Comparison of ENCODE assay signal across 9 cellular contexts in genomic region chr4:88158038-88158359, GRCh38. TPM values are rescaled to one million over a fixed set of nuclear protein-coding genes. Genes with fewer than 3 reads are reported as not detected.
DNase-seq lines count a peak whose midpoint lies in the region; ATAC-seq, FAIRE-seq and TF ChIP-seq lines count a peak whose summit lies in the region.
"Had no signal": no experiment of that assay in that cellular context is flagged by ENCODE, and none has a peak within 500 bp of the region (broad histone marks: within the 10 kb centered on the region; RNA-seq: fewer than 3 reads in every experiment).

No MANE protein-coding gene starts in this region.

- FAIRE-seq in kidney (lab: Jason Lieb, UNC), result no peak
- FAIRE-seq: G401.6 had no signal

- TF ChIP-seq EP300 in upper lobe of left lung (IDR thresholded peaks at IDR 0.05), result no peak

- peaks cover 18% of the 10 kb centered on the region for H3K27me3 Mint-ChIP-seq in activated T-helper 1 cell treated with anti-CD3 and anti-CD28 coated beads, Interleukin-12 subunit alpha, Interleukin-12 subunit beta, Interleukin-2, Interleukin-4 antibody, amounts not matched to agents 30 ng/mL and 10 ng/mL and 1 ng/mL, durations not matched to agents 14 hours and 24 hours and 36 hours (ENCODE audit: insufficient read depth)

- DNase-seq in heart left ventricle (no peak), Right ventricle myocardium inferior (ENCODE audit: missing footprints) (no peak), kidney (no peak), upper lobe of left lung (no peak), NCI-H82 (lab: John Stamatoyannopoulos, UW) (no peak)
- DNase-seq in activated T-helper 1 cell treated with anti-CD3 and anti-CD28 coated beads, Interleukin-12 subunit alpha, Interleukin-12 subunit beta, Interleukin-2, Interleukin-4 antibody, amounts not matched to agents 30 ng/mL and 10 ng/mL and 1 ng/mL, durations not matched to agents 14 hours and 24 hours and 36 hours (ENCODE audit: low spot score), result no peak

- H3K27ac Mint-ChIP-seq in activated T-helper 1 cell treated with anti-CD3 and anti-CD28 coated beads, Interleukin-12 subunit alpha, Interleukin-12 subunit beta, Interleukin-2, Interleukin-4 antibody, amounts not matched to agents 30 ng/mL and 10 ng/mL and 1 ng/mL, durations not matched to agents 14 hours and 24 hours and 36 hours, result peak overlapping the region; percentile 16

- H3K27ac ChIP-seq in heart left ventricle (no peak overlapping the region), kidney (ENCODE audit: low read depth in 2 of 2, low read length in 2 of 2) (no peak overlapping the region), upper lobe of left lung (no peak overlapping the region)

- H3K9me3 ChIP-seq in heart left ventricle (no peaks in the 10 kb centered on the region), kidney (ENCODE audit: control insufficient read depth in 1 of 2, low read length in 2 of 2) (no peaks in the 10 kb centered on the region), upper lobe of left lung (no peaks in the 10 kb centered on the region)

- TF ChIP-seq CTCF in heart left ventricle (IDR thresholded peaks at IDR 0.05) (no peak), kidney (IDR thresholded peaks at IDR 0.05; ENCODE audit: borderline replicate concordance, extremely low read depth, insufficient read depth) (no peak), upper lobe of left lung (IDR thresholded peaks at IDR 0.05) (no peak)

- no peak for ATAC-seq in heart left ventricle
- ATAC-seq in Right ventricle myocardium inferior, result no peak
- ATAC-seq in upper lobe of left lung (ENCODE audit: low FRiP score in 2 of 2), result no peak
- no peak for ATAC-seq in HG03039 (IDR thresholded peaks at IDR 0.05; ENCODE audit: unreplicated experiment)
- no peak for ATAC-seq in GM18511 (IDR thresholded peaks at IDR 0.05; ENCODE audit: unreplicated experiment)

- no peak overlapping the region for H3K9ac ChIP-seq in kidney (ENCODE audit: low read length in 2 of 2)

- peaks cover 3% of the 10 kb centered on the region for H3K36me3 Mint-ChIP-seq in activated T-helper 1 cell treated with anti-CD3 and anti-CD28 coated beads, Interleukin-12 subunit alpha, Interleukin-12 subunit beta, Interleukin-2, Interleukin-4 antibody, amounts not matched to agents 30 ng/mL and 10 ng/mL and 1 ng/mL, durations not matched to agents 14 hours and 24 hours and 36 hours (ENCODE audit: low read depth)

- peaks cover 0 to 14% (median 0%) of the 10 kb centered on the region in 12 donors for H3K4me1 ChIP-seq in heart left ventricle
- H3K4me1 ChIP-seq in kidney (ENCODE audit: control insufficient read depth in 1 of 2, insufficient read depth in 1 of 2, low read depth in 1 of 2, low read length in 2 of 2), result no peaks in the 10 kb centered on the region
- peaks cover 0 to 13% (median 9%) of the 10 kb centered on the region in 4 donors for H3K4me1 ChIP-seq in upper lobe of left lung

- H3K4me3 ChIP-seq in heart left ventricle (peak overlapping the region in 10 of 12 donors; percentile 58 to 74 (median 64)), kidney (ENCODE audit: low read length in 2 of 2) (peak overlapping the region; percentile 41 to 60), upper lobe of left lung (peak overlapping the region in 3 of 4 donors; percentile 52 to 80 (median 52))

- H3K9me3 Mint-ChIP-seq in activated T-helper 1 cell treated with anti-CD3 and anti-CD28 coated beads, Interleukin-12 subunit alpha, Interleukin-12 subunit beta, Interleukin-2, Interleukin-4 antibody, amounts not matched to agents 30 ng/mL and 10 ng/mL and 1 ng/mL, durations not matched to agents 14 hours and 24 hours and 36 hours, result no peaks in the 10 kb centered on the region

- TF ChIP-seq POLR2A in heart left ventricle (IDR thresholded peaks at IDR 0.05) (no peak), upper lobe of left lung (IDR thresholded peaks at IDR 0.05) (no peak)

- 28 to 34% (median 33%) methylated on average over 6 of the region's 6 CpGs for WGBS in heart left ventricle, 4 donors
- 4 to 15% methylated on average over 6 of the region's 6 CpGs for WGBS in upper lobe of left lung, 2 donors

- peaks cover 17% of the 10 kb centered on the region for H3K4me1 Mint-ChIP-seq in activated T-helper 1 cell treated with anti-CD3 and anti-CD28 coated beads, Interleukin-12 subunit alpha, Interleukin-12 subunit beta, Interleukin-2, Interleukin-4 antibody, amounts not matched to agents 30 ng/mL and 10 ng/mL and 1 ng/mL, durations not matched to agents 14 hours and 24 hours and 36 hours (ENCODE audit: low read depth)

- H3K4me3 Mint-ChIP-seq in activated T-helper 1 cell treated with anti-CD3 and anti-CD28 coated beads, Interleukin-12 subunit alpha, Interleukin-12 subunit beta, Interleukin-2, Interleukin-4 antibody, amounts not matched to agents 30 ng/mL and 10 ng/mL and 1 ng/mL, durations not matched to agents 14 hours and 24 hours and 36 hours, result peak overlapping the region; percentile 80

- H3K27me3 ChIP-seq in heart left ventricle (peaks cover 0 to 14% (median 0%) of the 10 kb centered on the region in 9 donors), upper lobe of left lung (no peaks in the 10 kb centered on the region)

- intact Hi-C loops in heart left ventricle (cut with DNase I) (no loop called here), Right ventricle myocardium inferior (cut with DNase I) (no loop called here), kidney (cut with DNase I) (no loop called here)
- intact Hi-C loops in activated T-helper 1 cell treated with anti-CD3 and anti-CD28 coated beads, Interleukin-12 subunit alpha, Interleukin-12 subunit beta, Interleukin-2, Interleukin-4 antibody, amounts not matched to agents 30 ng/mL and 10 ng/mL and 1 ng/mL, durations not matched to agents 14 hours and 24 hours and 36 hours (cut with micrococcal nuclease), result loop anchor here (2.0 to 5.0 kb wide), 7 partner anchors 54 to 635 kb away; partner anchors contain the start of genes HERC5, PPM1K and PYURF

- H3K36me3 ChIP-seq in heart left ventricle (no peaks in the 10 kb centered on the region), kidney (ENCODE audit: control insufficient read depth in 1 of 2, insufficient read depth in 2 of 2, low read length in 2 of 2) (no peaks in the 10 kb centered on the region), upper lobe of left lung (no peaks in the 10 kb centered on the region)

RNA-seq across cellular contexts. Expression of gene ABCG2, which starts 0.4 kb away (rescaled TPM):
- total RNA-seq in heart left ventricle (1 to 10 TPM in 8 of 9 donors, under 1 TPM in 1; 0.68 to 8.0 (median 3.7) TPM), Right ventricle myocardium inferior (1.0 TPM), kidney (4.7 TPM), upper lobe of left lung (10 to 100 TPM in 1 of 6 donors, 1 to 10 TPM in 4, not detected in 1; 3.8 to 11.7 (median 5.3) TPM)
- polyA plus RNA-seq in heart left ventricle (under 1 TPM; 0.27 to 0.33 TPM), kidney (ENCODE audit: insufficient read depth, low read depth, low replicate concordance) (1.5 TPM)
- total RNA-seq in activated T-helper 1 cell treated with anti-CD3 and anti-CD28 coated beads, Interleukin-12 subunit alpha, Interleukin-12 subunit beta, Interleukin-2, Interleukin-4 antibody, amounts not matched to agents 30 ng/mL and 10 ng/mL and 1 ng/mL, durations not matched to agents 14 hours and 24 hours and 36 hours, result 0.34 TPM in 2 replicates
